ENCODE assay signal across 7 cellular contexts in the genomic region with DNA sequence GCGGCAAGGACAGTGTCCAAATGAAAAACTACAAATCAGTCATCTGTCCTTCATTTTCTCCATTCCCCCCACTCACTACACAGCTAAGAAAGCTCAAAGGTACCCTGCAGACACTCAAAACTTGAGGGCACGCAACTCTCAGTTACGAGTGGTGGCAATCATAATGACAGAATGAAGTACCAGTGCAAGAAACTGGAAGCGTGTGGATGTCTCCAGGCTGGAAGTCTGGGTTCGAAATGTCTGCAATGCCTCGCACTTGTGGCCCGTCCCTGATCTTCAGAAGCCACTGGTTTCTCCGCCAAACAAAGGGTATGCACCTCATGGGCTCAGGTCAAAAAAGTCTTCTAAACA. TPM values are rescaled to one million over a fixed set of nuclear protein-coding genes. Genes with fewer than 3 reads are reported as not detected.
A peak's percentile ranks its signal among the peaks of the same experiment; 100 is the strongest.
DNase-seq lines count a peak whose midpoint lies in the region; ATAC-seq and TF ChIP-seq lines count a peak whose summit lies in the region.

No MANE protein-coding gene starts in this region.

- H3K14ac ChIP-seq in H9 (ENCODE audit: insufficient read depth, low read length), result peak overlapping the region; percentile 89; the same call in 1 of the 2 replicates

- peaks cover 7 to 12% (median 12%) of the 10 kb centered on the region in 3 experiments; a peak in 6 of 7 replicates for H3K36me3 Mint-ChIP-seq in H9 (ENCODE audit: insufficient read depth in 1 of 3, low read depth in 3 of 3)

- TF ChIP-seq CTCF in H9 (conservative IDR thresholded peaks at IDR 0.05), result no peak
- no peak for TF ChIP-seq CTCF in WI38 (IDR thresholded peaks at IDR 0.05; ENCODE audit: low read depth, low read length)

- peak overlapping the region; percentile 92 to 97 for H3K4me3 Mint-ChIP-seq in H9
- peak overlapping the region; percentile 85 to 90 for H3K4me3 Mint-ChIP-seq in stimulated activated naive CD8-positive, alpha-beta T cell treated with anti-CD3 and anti-CD28 coated beads, Interleukin-15, amount 100 ng/mL, for 72 hours

- H3K18ac ChIP-seq in H9 (ENCODE audit: insufficient read length, low read depth, low read length), result peak overlapping the region; percentile 93

- H3K56ac ChIP-seq in H9 (ENCODE audit: insufficient read length, low read depth, low read length), result no peak overlapping the region

- H2BK20ac ChIP-seq in H9 (ENCODE audit: low read depth, low read length, poor library complexity, severe bottlenecking), result no peak overlapping the region

- H2BK120ac ChIP-seq in H9 (ENCODE audit: low read depth, low read length, poor library complexity, severe bottlenecking), result no peak overlapping the region

- H3K27me3 Mint-ChIP-seq in H9 (ENCODE audit: low read depth), result no peaks in the 10 kb centered on the region
- no peaks in the 10 kb centered on the region for H3K27me3 Mint-ChIP-seq in stimulated activated naive CD8-positive, alpha-beta T cell treated with anti-CD3 and anti-CD28 coated beads, Interleukin-15, amount 100 ng/mL, for 72 hours

- H3K79me1 ChIP-seq in H9 (ENCODE audit: insufficient read depth, low read depth, low read length, poor library complexity, severe bottlenecking), result no peaks in the 10 kb centered on the region

- peak overlapping the region; percentile 82 for H3K9ac ChIP-seq in H9 (ENCODE audit: extremely low read depth, insufficient read length, low read length)

- no CpG with 5 or more reads among the region's 8 CpGs for WGBS in H9 (ENCODE audit: extremely low coverage, insufficient read length, low lambda C conversion rate)
- no CpG with 5 or more reads among the region's 8 CpGs for WGBS in iPS DF 6.9 (ENCODE audit: insufficient coverage, insufficient read length)

- no peak overlapping the region for H3K23ac ChIP-seq in H9 (ENCODE audit: insufficient read length, low read depth, low read length)

- H4K5ac ChIP-seq in H9 (ENCODE audit: insufficient read length, low read depth, low read length), result no peak overlapping the region

- no peak overlapping the region for H2BK5ac ChIP-seq in H9 (ENCODE audit: insufficient read length, low read length)

- no peaks in the 10 kb centered on the region for H3K79me2 ChIP-seq in H9 (ENCODE audit: insufficient read depth, low read length)

- peaks cover 3% of the 10 kb centered on the region; the same call in 1 of the 2 replicates for H3K36me3 ChIP-seq in iPS DF 6.9 (ENCODE audit: control insufficient read depth, insufficient read depth, low read length)

- H2BK12ac ChIP-seq in H9 (ENCODE audit: insufficient read length, low read depth, low read length), result no peak overlapping the region

- H3K27ac ChIP-seq in H9 (ENCODE audit: insufficient read length, low read depth, low read length), result peak overlapping the region; percentile 13
- no peak overlapping the region for H3K27ac ChIP-seq in iPS DF 6.9 (ENCODE audit: low read length)

- H2AK5ac ChIP-seq in H9 (ENCODE audit: insufficient read length, low read length), result no peak overlapping the region

- peak overlapping the region; percentile 76 for H3K4me2 ChIP-seq in H9 (ENCODE audit: insufficient read depth, insufficient read length, low read length)

- H4K8ac ChIP-seq in H9 (replicated peaks; ENCODE audit: insufficient read length, low read depth, low read length), result no peak overlapping the region

- no peak overlapping the region for H3T11ph ChIP-seq in H9 (ENCODE audit: low read length)

- no peak overlapping the region for H4K91ac ChIP-seq in H9 (ENCODE audit: insufficient read length, low read depth, low read length)

- H3K4me1 Mint-ChIP-seq in H9, result peaks cover 9 to 12% of the 10 kb centered on the region in 2 experiments
- peaks cover 10% of the 10 kb centered on the region for H3K4me1 Mint-ChIP-seq in stimulated activated naive CD8-positive, alpha-beta T cell treated with anti-CD3 and anti-CD28 coated beads, Interleukin-15, amount 100 ng/mL, for 72 hours

- H3K4me1 ChIP-seq in H9 (ENCODE audit: insufficient read depth, low read length) (no peaks in the 10 kb centered on the region), iPS DF 6.9 (ENCODE audit: control insufficient read depth, insufficient read depth, low read length) (no peaks in the 10 kb centered on the region; the same call in 1 of the 2 replicates)

- H3K4me3 ChIP-seq in WI38 (ENCODE audit: low read depth, low read length) (peak overlapping the region; percentile 81), iPS DF 6.9 (ENCODE audit: low read length) (peak overlapping the region; percentile 74; the same call in 1 of the 2 replicates)

- H3K4ac ChIP-seq in H9 (ENCODE audit: low read depth, low read length), result peak overlapping the region; percentile 35; the same call in 1 of the 2 replicates

- no peaks in the 10 kb centered on the region for H3K9me3 ChIP-seq in H9 (ENCODE audit: control insufficient read depth, low read depth, low read length)
- H3K9me3 ChIP-seq in iPS DF 6.9 (ENCODE audit: control insufficient read depth, insufficient read depth, low read length), result no peaks in the 10 kb centered on the region

- peaks cover 9% of the 10 kb centered on the region for H3K23me2 ChIP-seq in H9 (ENCODE audit: insufficient read length, low read depth, low read length, poor library complexity, severe bottlenecking)

- H3K9me3 Mint-ChIP-seq in H9, result no peaks in the 10 kb centered on the region
- no peaks in the 10 kb centered on the region for H3K9me3 Mint-ChIP-seq in stimulated activated naive CD8-positive, alpha-beta T cell treated with anti-CD3 and anti-CD28 coated beads, Interleukin-15, amount 100 ng/mL, for 72 hours

- no peaks in the 10 kb centered on the region for H3K27me3 ChIP-seq in H9 (ENCODE audit: insufficient read depth, low read length)
- H3K27me3 ChIP-seq in iPS DF 6.9 (ENCODE audit: control insufficient read depth, insufficient read depth, low read length), result no peaks in the 10 kb centered on the region

- H3K27ac Mint-ChIP-seq in H9, result peak overlapping the region; percentile 91 to 100 (median 98)
- peak overlapping the region; percentile 96 for H3K27ac Mint-ChIP-seq in stimulated activated naive CD8-positive, alpha-beta T cell treated with anti-CD3 and anti-CD28 coated beads, Interleukin-15, amount 100 ng/mL, for 72 hours

- H4K20me1 ChIP-seq in H9 (ENCODE audit: control insufficient read depth, insufficient read depth, insufficient read length), result no peaks in the 10 kb centered on the region

- no peak overlapping the region for H2AFZ ChIP-seq in H9 (ENCODE audit: low read length)

- DNase-seq in H9 (no peak), iPS DF 6.9 (ENCODE audit: low read depth, low spot score) (no peak), NCI-H2171 treated with DMSO at 0.1 percent for 48 hours (lab: John Stamatoyannopoulos, UW) (no peak), mucosa of gallbladder (ENCODE audit: low spot score) (no peak)
- DNase-seq in stimulated activated naive CD8-positive, alpha-beta T cell treated with anti-CD3 and anti-CD28 coated beads, Interleukin-15, amount 100 ng/mL, for 72 hours, result peak in 1 of 2 donors; percentile 12

- H2BK15ac ChIP-seq in H9 (ENCODE audit: low read depth, low read length), result no peak overlapping the region

- ATAC-seq in stimulated activated naive CD8-positive, alpha-beta T cell treated with anti-CD3 and anti-CD28 coated beads, Interleukin-15, amount 100 ng/mL, for 72 hours, result peak; percentile 2
- no peak for ATAC-seq in HG03354 (IDR thresholded peaks at IDR 0.05; ENCODE audit: poor library complexity, severe bottlenecking, unreplicated experiment)

RNA-seq across cellular contexts. Expression of a gene that starts 0.6 kb away (rescaled TPM):
- 79.4 and 82.8 TPM in 2 replicates for total RNA-seq in H9 (2021)
- 1.8 TPM for total RNA-seq in mucosa of gallbladder

RNA-seq across cellular contexts. Expression of a gene that starts 21.8 kb away (rescaled TPM):
- total RNA-seq in H9 (2021) (305 and 310 TPM in 2 replicates), mucosa of gallbladder (8.1 TPM)

RNA-seq across cellular contexts. Expression of a gene that starts 45.9 kb away (rescaled TPM):
- total RNA-seq in H9 (2021), result 45.9 and 53.4 TPM in 2 replicates
- 21.1 TPM for total RNA-seq in mucosa of gallbladder

Comparison
In these comparisons a context has a peak if more than half of its experiments do, and no peak if none do; other contexts are left out.
1. RNA of a gene that starts 0.6 kb away (total RNA-seq): 79.4 to 82.8 TPM in H9; 1.8 TPM in mucosa of gallbladder (single experiment); every median in the first group is over 10 times any median in the second.
2. RNA of a gene that starts 21.8 kb away (total RNA-seq): 305 to 310 TPM in H9; 8.1 TPM in mucosa of gallbladder (single experiment); every median in the first group is over 10 times any median in the second.